ENCODE assay signal across 12 cellular contexts in the genomic region with DNA sequence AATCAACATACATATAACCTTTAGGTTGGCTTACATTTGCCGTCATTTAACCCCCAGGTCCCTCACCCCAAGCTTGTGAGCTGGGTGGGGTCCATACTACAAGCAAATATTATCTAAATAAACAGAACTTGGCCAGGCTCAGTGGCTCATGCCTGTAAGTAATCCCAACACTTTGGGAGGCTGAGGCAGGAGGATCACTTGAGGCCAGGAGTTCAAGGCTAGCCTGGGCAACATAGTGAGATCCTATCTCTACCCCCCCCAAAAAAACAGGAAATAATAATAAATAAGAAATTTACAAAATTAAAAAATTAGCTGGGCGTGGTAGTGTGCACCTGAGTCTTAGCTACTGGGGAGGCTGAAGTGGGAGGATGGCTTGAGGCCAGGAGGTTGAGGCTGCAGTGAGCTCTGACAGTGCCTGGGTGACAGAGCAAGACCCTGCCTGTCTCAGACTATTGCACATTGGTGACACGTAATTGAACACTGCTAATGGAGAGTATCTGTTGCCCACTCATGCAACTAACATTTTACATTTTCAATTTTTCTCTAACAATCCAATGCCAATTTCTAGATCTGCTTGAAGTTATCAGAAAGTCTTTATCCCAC. TPM values are rescaled to one million over a fixed set of nuclear protein-coding genes. Genes with fewer than 3 reads are reported as not detected.
DNase-seq lines count a peak whose midpoint lies in the region; ATAC-seq and TF ChIP-seq lines count a peak whose summit lies in the region.
"Had no signal": no experiment of that assay in that cellular context is flagged by ENCODE, and none has a peak within 500 bp of the region (broad histone marks: within the 10 kb centered on the region; RNA-seq: fewer than 3 reads in every experiment).

No MANE protein-coding gene starts in this region.

- H3K27me3 Mint-ChIP-seq in activated naive CD4-positive, alpha-beta T cell treated with anti-CD3 and anti-CD28 coated beads for 36 hours (ENCODE audit: low read depth), result no peaks in the 10 kb centered on the region
- no peaks in the 10 kb centered on the region for H3K27me3 Mint-ChIP-seq in activated naive CD4-positive, alpha-beta T cell treated with anti-CD3 and anti-CD28 coated beads, Interleukin-2, amount 10 ng/mL, durations not matched to agents 7 days and 5 days
- no peaks in the 10 kb centered on the region for H3K27me3 Mint-ChIP-seq in activated CD8-positive, alpha-beta T cell treated with anti-CD3 and anti-CD28 coated beads for 36 hours

- H3K27ac Mint-ChIP-seq in activated naive CD4-positive, alpha-beta T cell treated with anti-CD3 and anti-CD28 coated beads for 36 hours, result peak overlapping the region; percentile 79
- H3K27ac Mint-ChIP-seq in activated naive CD4-positive, alpha-beta T cell treated with anti-CD3 and anti-CD28 coated beads, Interleukin-2, amount 10 ng/mL, durations not matched to agents 7 days and 5 days, result no peak overlapping the region
- H3K27ac Mint-ChIP-seq in activated CD8-positive, alpha-beta T cell treated with anti-CD3 and anti-CD28 coated beads for 36 hours, result peak overlapping the region; percentile 99

- 36% methylated on average over 3 of the region's 3 CpGs for WGBS in right lobe of liver (ENCODE audit: insufficient coverage, low coverage, low lambda C conversion rate, missing lambda C conversion rate)

- CTCF ChIA-PET in activated naive CD4-positive, alpha-beta T cell treated with anti-CD3 and anti-CD28 coated beads for 36 hours (lab: Charles Lee), result interaction anchor here (1.0 to 1.4 kb wide), 3 partner anchors 11 to 67 kb away, joined by 3 to 4 read pairs (median 4); no protein-coding TSS in a partner anchor
- CTCF ChIA-PET in activated naive CD4-positive, alpha-beta T cell treated with anti-CD3 and anti-CD28 coated beads, Interleukin-2, amount 10 ng/mL, durations not matched to agents 7 days and 5 days (lab: Charles Lee), result no interaction called here
- CTCF ChIA-PET in activated CD8-positive, alpha-beta T cell treated with anti-CD3 and anti-CD28 coated beads for 36 hours (lab: Charles Lee), result interaction anchor here (1.2 kb wide), 1 partner anchor 135 kb away, joined by 3 read pairs; no protein-coding TSS in a partner anchor

- POLR2A ChIA-PET in activated CD8-positive, alpha-beta T cell treated with anti-CD3 and anti-CD28 coated beads for 36 hours (lab: Charles Lee), result interaction anchor here (0.6 to 3.9 kb wide), 10 partner anchors 11 to 137 kb away, joined by 3 to 21 read pairs (median 4); a partner anchor contains a TSS

- H3K4me1 ChIP-seq in right lobe of liver, result peaks cover 0 to 34% (median 9%) of the 10 kb centered on the region in 4 donors
- H3K4me1 ChIP-seq in uterus, result peaks cover 11 to 13% of the 10 kb centered on the region in 2 donors

- H3K36me3 ChIP-seq in right lobe of liver (no peaks in the 10 kb centered on the region), uterus (no peaks in the 10 kb centered on the region)
- H3K36me3 ChIP-seq: HAP-1, SJCRH30 had no signal

- no peak overlapping the region for H3K4me3 Mint-ChIP-seq in activated naive CD4-positive, alpha-beta T cell treated with anti-CD3 and anti-CD28 coated beads for 36 hours
- H3K4me3 Mint-ChIP-seq in activated naive CD4-positive, alpha-beta T cell treated with anti-CD3 and anti-CD28 coated beads, Interleukin-2, amount 10 ng/mL, durations not matched to agents 7 days and 5 days, result no peak overlapping the region
- peak overlapping the region; percentile 16 for H3K4me3 Mint-ChIP-seq in activated CD8-positive, alpha-beta T cell treated with anti-CD3 and anti-CD28 coated beads for 36 hours

- H3K27me3 ChIP-seq in right lobe of liver (no peaks in the 10 kb centered on the region), uterus (no peaks in the 10 kb centered on the region)
- H3K27me3 ChIP-seq: SJCRH30 had no signal

- in situ Hi-C loops in GM13976 (cut with MboI; ENCODE audit: low sequenced_read_pairs, unreplicated experiment), result no loop called here

- no peak for DNase-seq in activated naive CD4-positive, alpha-beta T cell treated with anti-CD3 and anti-CD28 coated beads for 36 hours
- DNase-seq in activated naive CD4-positive, alpha-beta T cell treated with anti-CD3 and anti-CD28 coated beads, Interleukin-2, amount 10 ng/mL, durations not matched to agents 7 days and 5 days, result no peak
- DNase-seq in activated CD8-positive, alpha-beta T cell treated with anti-CD3 and anti-CD28 coated beads for 36 hours, result no peak
- DNase-seq in right lobe of liver (no peak), uterus (no peak), GM13976 (ENCODE audit: low spot score) (no peak), NCI-H146 treated with DMSO at 0.1 percent for 48 hours (lab: John Stamatoyannopoulos, UW; ENCODE audit: unreplicated experiment) (no peak)
- DNase-seq: activated CD4-positive, alpha-beta T cell treated with anti-CD3 and anti-CD28 coated beads, Interleukin-2, amount 50 U/mL, for 4 hours; SJCRH30 had no signal

- H3K9me3 Mint-ChIP-seq in activated naive CD4-positive, alpha-beta T cell treated with anti-CD3 and anti-CD28 coated beads for 36 hours, result no peaks in the 10 kb centered on the region
- peaks cover 8% of the 10 kb centered on the region for H3K9me3 Mint-ChIP-seq in activated naive CD4-positive, alpha-beta T cell treated with anti-CD3 and anti-CD28 coated beads, Interleukin-2, amount 10 ng/mL, durations not matched to agents 7 days and 5 days
- H3K9me3 Mint-ChIP-seq in activated CD8-positive, alpha-beta T cell treated with anti-CD3 and anti-CD28 coated beads for 36 hours, result no peaks in the 10 kb centered on the region

- TF ChIP-seq POLR2A in right lobe of liver (IDR thresholded peaks at IDR 0.05), result no peak
- TF ChIP-seq POLR2A in uterus (IDR thresholded peaks at IDR 0.05), result no peak

- no peak for TF ChIP-seq CTCF in activated CD8-positive, alpha-beta T cell treated with anti-CD3 and anti-CD28 coated beads for 36 hours (IDR thresholded peaks at IDR 0.05)
- TF ChIP-seq CTCF in right lobe of liver (IDR thresholded peaks at IDR 0.05), result no peak
- TF ChIP-seq CTCF in uterus (IDR thresholded peaks at IDR 0.05), result no peak
- no peak for TF ChIP-seq CTCF in GM13976 (IDR thresholded peaks at IDR 0.05; ENCODE audit: borderline replicate concordance, control extremely low read depth, extremely low read depth, insufficient read depth, missing control alignments)

- H3K4me3 ChIP-seq in right lobe of liver, result peak overlapping the region in 1 of 3 donors; percentile 8
- H3K4me3 ChIP-seq in uterus, result no peak overlapping the region
- H3K4me3 ChIP-seq: HAP-1, SJCRH30, smooth muscle cell had no signal

- peaks cover 17% of the 10 kb centered on the region for H3K36me3 Mint-ChIP-seq in activated naive CD4-positive, alpha-beta T cell treated with anti-CD3 and anti-CD28 coated beads for 36 hours (ENCODE audit: low read depth)
- H3K36me3 Mint-ChIP-seq in activated naive CD4-positive, alpha-beta T cell treated with anti-CD3 and anti-CD28 coated beads, Interleukin-2, amount 10 ng/mL, durations not matched to agents 7 days and 5 days, result peaks cover 43% of the 10 kb centered on the region
- H3K36me3 Mint-ChIP-seq in activated CD8-positive, alpha-beta T cell treated with anti-CD3 and anti-CD28 coated beads for 36 hours (ENCODE audit: low read depth), result peaks cover 82% of the 10 kb centered on the region

- H3K9me3 ChIP-seq in right lobe of liver (no peaks in the 10 kb centered on the region), uterus (no peaks in the 10 kb centered on the region)
- H3K9me3 ChIP-seq: HAP-1, SJCRH30 had no signal

- peaks cover 96% of the 10 kb centered on the region for H3K4me1 Mint-ChIP-seq in activated naive CD4-positive, alpha-beta T cell treated with anti-CD3 and anti-CD28 coated beads for 36 hours (ENCODE audit: low read depth)
- H3K4me1 Mint-ChIP-seq in activated naive CD4-positive, alpha-beta T cell treated with anti-CD3 and anti-CD28 coated beads, Interleukin-2, amount 10 ng/mL, durations not matched to agents 7 days and 5 days, result peaks cover 88% of the 10 kb centered on the region
- peaks cover 95% of the 10 kb centered on the region for H3K4me1 Mint-ChIP-seq in activated CD8-positive, alpha-beta T cell treated with anti-CD3 and anti-CD28 coated beads for 36 hours (ENCODE audit: low read depth)

- peak overlapping the region; percentile 17 to 65 (median 46) for H3K27ac ChIP-seq in right lobe of liver
- peak overlapping the region; percentile 68 to 71 for H3K27ac ChIP-seq in uterus
- H3K27ac ChIP-seq: SJCRH30 had no signal

- intact Hi-C loops in activated naive CD4-positive, alpha-beta T cell treated with anti-CD3 and anti-CD28 coated beads for 36 hours (cut with micrococcal nuclease), result loop anchor here (1.0 kb wide), 1 partner anchor 29 kb away; no protein-coding TSS in a partner anchor
- intact Hi-C loops in activated CD8-positive, alpha-beta T cell treated with anti-CD3 and anti-CD28 coated beads for 36 hours (cut with micrococcal nuclease), result no loop called here
- intact Hi-C loops in right lobe of liver (cut with DNase I), result no loop called here
- intact Hi-C loops in uterus (cut with DNase I; ENCODE audit: low total_unique reads), result no loop called here

- no peak for ATAC-seq in activated CD8-positive, alpha-beta T cell treated with anti-CD3 and anti-CD28 coated beads for 36 hours
- ATAC-seq in right lobe of liver (no peak), HG03460 (IDR thresholded peaks at IDR 0.05; ENCODE audit: unreplicated experiment) (no peak)

RNA-seq across cellular contexts. Expression of a gene that starts 18.9 kb away (rescaled TPM):
- 100 to 1,000 TPM; 126 to 128 TPM for total RNA-seq in activated naive CD4-positive, alpha-beta T cell treated with anti-CD3 and anti-CD28 coated beads for 36 hours
- total RNA-seq in activated CD8-positive, alpha-beta T cell treated with anti-CD3 and anti-CD28 coated beads for 36 hours, result 100 to 1,000 TPM; 266 to 268 TPM
- 10 to 100 TPM; 11.7 to 27.1 (median 15.9) TPM for total RNA-seq in right lobe of liver
- total RNA-seq in uterus, result 100 to 1,000 TPM in 1 of 4 donors, 10 to 100 TPM in 3; 18.5 to 102 (median 77.2) TPM

RNA-seq across cellular contexts. Expression of a gene that starts 29.6 kb away (rescaled TPM):
- total RNA-seq in activated naive CD4-positive, alpha-beta T cell treated with anti-CD3 and anti-CD28 coated beads for 36 hours, result 10 to 100 TPM; 19.0 to 20.0 TPM
- 10 to 100 TPM; 18.2 to 19.0 TPM for total RNA-seq in activated CD8-positive, alpha-beta T cell treated with anti-CD3 and anti-CD28 coated beads for 36 hours
- 10 to 100 TPM; 12.6 to 18.2 (median 14.5) TPM for total RNA-seq in right lobe of liver
- 10 to 100 TPM; 10.8 to 41.5 (median 26.7) TPM for total RNA-seq in uterus
